24 cellular contexts compared by ENCODE assay signal in genomic region chr3:99348451-99348850, GRCh38.
"Had no signal": no experiment of that assay in that cellular context is flagged by ENCODE, and none has a peak within 500 bp of the region (broad histone marks: within the 10 kb centered on the region; RNA-seq: fewer than 3 reads in every experiment).

No MANE protein-coding gene starts in this region.

- H3K4me3 ChIP-seq: neural progenitor cell, ovary, psoas muscle, right lobe of liver, sigmoid colon, stomach, thoracic aorta, thyroid gland, tibial nerve, upper lobe of left lung had no signal

- H3K9me3 ChIP-seq: ovary, psoas muscle, right lobe of liver, sigmoid colon, stomach, thoracic aorta, thyroid gland, tibial nerve, upper lobe of left lung had no signal

- DNase-seq: naive thymus-derived CD4-positive, alpha-beta T cell; natural killer cell; occipital lobe; ovary; posterior cingulate gyrus; psoas muscle; right cardiac atrium; right lobe of liver; sigmoid colon; stimulated activated CD4-positive, alpha-beta T cell treated with anti-CD3 and anti-CD28 coated beads, Interleukin-15, amount 100 ng/mL, for 24 hours; stimulated activated CD4-positive, alpha-beta T cell treated with anti-CD3 and anti-CD28 coated beads, Interleukin-2, amount 100 ng/mL, for 24 hours; stimulated activated CD4-positive, alpha-beta T cell treated with anti-CD3 and anti-CD28 coated beads, Interleukin-2, amount 100 ng/mL, for 48 hours; stimulated activated CD4-positive, alpha-beta T cell treated with anti-CD3 and anti-CD28 coated beads, Interleukin-4, amount 100 ng/mL, for 24 hours; stimulated activated naive B cell treated with anti-CD40 and anti-IgM and Interleukin-4, amounts not matched to agents 10 μg/mL and 1 μg/mL and 100 μg/mL, for 72 hours; stimulated activated naive CD4-positive, alpha-beta T cell treated with Interleukin-2 at 50 U/mL for 16 hours; stomach; thyroid gland; trophoblast cell; upper lobe of left lung had no signal

- H3K36me3 ChIP-seq: neural progenitor cell, ovary, right lobe of liver, sigmoid colon, stomach, thoracic aorta, thyroid gland, tibial nerve, upper lobe of left lung had no signal

- FAIRE-seq: urothelium cell line had no signal

- H2AFZ ChIP-seq: neural progenitor cell, parathyroid adenoma had no signal

- H3K9ac ChIP-seq: neural progenitor cell, parathyroid adenoma had no signal

- H3K4me2 ChIP-seq: neural progenitor cell had no signal

- H3K4me1 ChIP-seq: neural progenitor cell, psoas muscle, right lobe of liver, sigmoid colon, stomach, thyroid gland, tibial nerve, upper lobe of left lung had no signal

- H3K79me2 ChIP-seq: parathyroid adenoma had no signal

- H3K27ac ChIP-seq: neural progenitor cell, ovary, parathyroid adenoma, psoas muscle, right lobe of liver, sigmoid colon, stomach, thoracic aorta, thyroid gland, tibial nerve, upper lobe of left lung had no signal

- H3K27me3 ChIP-seq: neural progenitor cell, ovary, right lobe of liver, sigmoid colon, stomach, thyroid gland, tibial nerve, upper lobe of left lung had no signal
